Comparison of ENCODE assay signal across 39 cellular contexts in the genomic region with DNA sequence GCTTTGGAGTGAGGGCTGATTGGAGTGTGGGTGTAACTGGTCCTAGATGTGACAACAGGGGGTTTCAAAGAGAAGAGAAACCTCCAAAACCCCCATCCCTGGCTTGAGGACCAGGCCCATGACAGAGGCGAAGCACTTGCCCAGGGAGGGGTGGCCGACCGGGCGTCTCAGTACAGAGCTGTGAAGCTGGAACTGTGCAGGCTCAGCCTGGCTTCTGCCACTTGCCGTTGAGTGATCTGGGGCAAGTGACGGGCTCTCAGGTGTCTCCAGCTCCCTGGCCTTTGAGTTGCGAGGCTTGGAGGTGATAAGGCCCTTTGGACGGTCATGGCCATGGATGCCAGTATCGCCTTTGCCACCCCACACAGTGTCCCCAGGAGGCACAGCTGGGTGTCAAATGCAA.
"Had no signal": no experiment of that assay in that cellular context is flagged by ENCODE, and none has a peak within 500 bp of the region (broad histone marks: within the 10 kb centered on the region; RNA-seq: fewer than 3 reads in every experiment).

No MANE protein-coding gene starts in this region.

- H3K36me3 ChIP-seq: adrenal gland, brain microvascular endothelial cell, breast epithelium, cardiac muscle cell had no signal

- DNase-seq: activated effector memory CD4-positive, alpha-beta T cell treated with anti-CD3 and anti-CD28 coated beads, Interleukin-2, amount 50 U/mL, for 16 hours; activated effector memory CD4-positive, alpha-beta T cell treated with Interleukin-2 at 50 U/mL for 16 hours; activated gamma-delta T cell; activated gamma-delta T cell treated with Interleukin-2 at 50 U/mL for 16 hours; activated naive CD4-positive, alpha-beta T cell; activated naive CD4-positive, alpha-beta T cell treated with anti-CD3 and anti-CD28 coated beads for 36 hours; activated naive CD4-positive, alpha-beta T cell treated with anti-CD3 and anti-CD28 coated beads, Interleukin-2, amount 10 ng/mL, durations not matched to agents 7 days and 5 days; activated naive CD4-positive, alpha-beta T cell treated with anti-CD3 and anti-CD28 coated beads, Interleukin-2, amount 50 U/mL, for 16 hours; activated naive CD4-positive, alpha-beta T cell treated with Interleukin-2 at 50 U/mL for 16 hours; activated naive CD8-positive, alpha-beta T cell treated with anti-CD3 and anti-CD28 coated beads for 36 hours; activated naive CD8-positive, alpha-beta T cell treated with anti-CD3 and anti-CD28 coated beads, Interleukin-2, amount 10 ng/mL, durations not matched to agents 7 days and 5 days; activated naive CD8-positive, alpha-beta T cell treated with anti-CD3 and anti-CD28 coated beads, Interleukin-2, amount 50 U/mL, for 24 hours; activated T-cell treated with anti-CD3 and anti-CD28 coated beads for 4 hours; activated T-cell treated with anti-CD3 and anti-CD28 coated beads, Interleukin-2, amount 50 U/mL, for 1 hour; activated T-cell treated with anti-CD3 and anti-CD28 coated beads, Interleukin-2, amount 50 U/mL, for 24 hours; activated T-cell treated with anti-CD3 and anti-CD28 coated beads, Interleukin-2, amount 50 U/mL, for 4 hours; activated T-cell treated with anti-CD3 and anti-CD28 coated beads, Interleukin-2, amount 50 U/mL, for 48 hours; activated T-cell treated with anti-CD3 and anti-CD28 coated beads, Interleukin-2, amount 50 U/mL, for 72 hours; adrenal gland; amniotic stem cell; amygdala; anterior cingulate cortex; body of pancreas; brain microvascular endothelial cell; caudate nucleus; central memory CD4-positive, alpha-beta T cell; cerebellar nuclear complex had no signal

- H3K4me1 Mint-ChIP-seq: activated naive CD4-positive, alpha-beta T cell treated with anti-CD3 and anti-CD28 coated beads, Interleukin-2, amount 10 ng/mL, durations not matched to agents 7 days and 5 days; activated naive CD4-positive, alpha-beta T cell treated with anti-CD3 and anti-CD28 coated beads, Interleukin-2, amount 50 U/mL, for 24 hours; activated naive CD8-positive, alpha-beta T cell treated with anti-CD3 and anti-CD28 coated beads for 36 hours; activated naive CD8-positive, alpha-beta T cell treated with anti-CD3 and anti-CD28 coated beads, Interleukin-2, amount 10 ng/mL, durations not matched to agents 7 days and 5 days; activated naive CD8-positive, alpha-beta T cell treated with anti-CD3 and anti-CD28 coated beads, Interleukin-2, amount 50 U/mL, for 24 hours; activated T-helper 17 cell treated with anti-CD3 and anti-CD28 coated beads, Interleukin-2, amount 50 U/mL, for 72 hours; brain; central memory CD8-positive, alpha-beta T cell had no signal

- H3K27me3 ChIP-seq: adrenal gland, ascending aorta, body of pancreas, brain microvascular endothelial cell, breast epithelium, cardiac muscle cell had no signal

- H3K27ac Mint-ChIP-seq: activated naive CD4-positive, alpha-beta T cell treated with anti-CD3 and anti-CD28 coated beads for 36 hours; activated naive CD4-positive, alpha-beta T cell treated with anti-CD3 and anti-CD28 coated beads, Interleukin-2, amount 10 ng/mL, durations not matched to agents 7 days and 5 days; activated naive CD4-positive, alpha-beta T cell treated with anti-CD3 and anti-CD28 coated beads, Interleukin-2, amount 50 U/mL, for 24 hours; activated naive CD4-positive, alpha-beta T cell treated with anti-CD3 and anti-CD28 coated beads, Interleukin-2, amount 50 U/mL, for 72 hours; activated naive CD8-positive, alpha-beta T cell; activated naive CD8-positive, alpha-beta T cell treated with anti-CD3 and anti-CD28 coated beads for 36 hours; activated naive CD8-positive, alpha-beta T cell treated with anti-CD3 and anti-CD28 coated beads, Interleukin-2, amount 10 ng/mL, durations not matched to agents 7 days and 5 days; activated naive CD8-positive, alpha-beta T cell treated with anti-CD3 and anti-CD28 coated beads, Interleukin-2, amount 50 U/mL, for 24 hours; activated T-cell treated with anti-CD3 and anti-CD28 coated beads, Interleukin-2, amount 50 U/mL, for 24 hours; activated T-cell treated with anti-CD3 and anti-CD28 coated beads, Interleukin-2, amount 50 U/mL, for 72 hours; activated T-helper 1 cell treated with anti-CD3 and anti-CD28 coated beads, Interleukin-12 subunit alpha, Interleukin-12 subunit beta, Interleukin-2, Interleukin-4 antibody, amounts not matched to agents 30 ng/mL and 10 ng/mL and 1 ng/mL, durations not matched to agents 14 hours and 24 hours and 36 hours; activated T-helper 17 cell treated with anti-CD3 and anti-CD28 coated beads, Interleukin-2, amount 50 U/mL, for 72 hours; activated T-helper 2 cell treated with anti-CD3 and anti-CD28 coated beads, Interferon-gamma antibody, Interleukin-2, Interleukin-4, amounts not matched to agents 10 μg/mL and 5 μg/mL and 100 μg/mL, durations not matched to agents 14 hours and 24 hours and 36 hours; brain had no signal

- H3K4me3 Mint-ChIP-seq: activated naive CD4-positive, alpha-beta T cell treated with anti-CD3 and anti-CD28 coated beads for 36 hours; activated naive CD4-positive, alpha-beta T cell treated with anti-CD3 and anti-CD28 coated beads, Interleukin-2, amount 10 ng/mL, durations not matched to agents 7 days and 5 days; activated naive CD4-positive, alpha-beta T cell treated with anti-CD3 and anti-CD28 coated beads, Interleukin-2, amount 50 U/mL, for 24 hours; activated naive CD8-positive, alpha-beta T cell; activated naive CD8-positive, alpha-beta T cell treated with anti-CD3 and anti-CD28 coated beads for 36 hours; activated naive CD8-positive, alpha-beta T cell treated with anti-CD3 and anti-CD28 coated beads, Interleukin-2, amount 10 ng/mL, durations not matched to agents 7 days and 5 days; activated naive CD8-positive, alpha-beta T cell treated with anti-CD3 and anti-CD28 coated beads, Interleukin-2, amount 50 U/mL, for 24 hours; activated T-cell treated with anti-CD3 and anti-CD28 coated beads, Interleukin-2, amount 50 U/mL, for 24 hours; activated T-cell treated with anti-CD3 and anti-CD28 coated beads, Interleukin-2, amount 50 U/mL, for 4 hours; activated T-cell treated with anti-CD3 and anti-CD28 coated beads, Interleukin-2, amount 50 U/mL, for 72 hours; activated T-helper 1 cell treated with anti-CD3 and anti-CD28 coated beads, Interleukin-12 subunit alpha, Interleukin-12 subunit beta, Interleukin-2, Interleukin-4 antibody, amounts not matched to agents 30 ng/mL and 10 ng/mL and 1 ng/mL, durations not matched to agents 14 hours and 24 hours and 36 hours; activated T-helper 17 cell treated with anti-CD3 and anti-CD28 coated beads, Interleukin-2, amount 50 U/mL, for 72 hours; brain; central memory CD8-positive, alpha-beta T cell had no signal

- H3K4me3 ChIP-seq: adrenal gland, ascending aorta, body of pancreas, breast epithelium, cardiac muscle cell had no signal

- H3K27me3 Mint-ChIP-seq: activated naive CD4-positive, alpha-beta T cell treated with anti-CD3 and anti-CD28 coated beads, Interleukin-2, amount 50 U/mL, for 24 hours; activated naive CD8-positive, alpha-beta T cell treated with anti-CD3 and anti-CD28 coated beads for 36 hours; activated naive CD8-positive, alpha-beta T cell treated with anti-CD3 and anti-CD28 coated beads, Interleukin-2, amount 10 ng/mL, durations not matched to agents 7 days and 5 days; activated naive CD8-positive, alpha-beta T cell treated with anti-CD3 and anti-CD28 coated beads, Interleukin-2, amount 50 U/mL, for 24 hours; activated T-helper 17 cell treated with anti-CD3 and anti-CD28 coated beads, Interleukin-2, amount 50 U/mL, for 72 hours; brain had no signal

- H3K27ac ChIP-seq: adrenal gland, ascending aorta, brain microvascular endothelial cell, breast epithelium, cardiac muscle cell had no signal

- H3K36me3 Mint-ChIP-seq: activated naive CD4-positive, alpha-beta T cell treated with anti-CD3 and anti-CD28 coated beads, Interleukin-2, amount 10 ng/mL, durations not matched to agents 7 days and 5 days; activated naive CD4-positive, alpha-beta T cell treated with anti-CD3 and anti-CD28 coated beads, Interleukin-2, amount 50 U/mL, for 24 hours; activated naive CD4-positive, alpha-beta T cell treated with anti-CD3 and anti-CD28 coated beads, Interleukin-2, amount 50 U/mL, for 72 hours; activated naive CD8-positive, alpha-beta T cell; activated naive CD8-positive, alpha-beta T cell treated with anti-CD3 and anti-CD28 coated beads for 36 hours; activated naive CD8-positive, alpha-beta T cell treated with anti-CD3 and anti-CD28 coated beads, Interleukin-2, amount 10 ng/mL, durations not matched to agents 7 days and 5 days had no signal

- FAIRE-seq: astrocyte had no signal

- H3K9me3 ChIP-seq: adrenal gland, ascending aorta, body of pancreas, breast epithelium had no signal

- H3K4me1 ChIP-seq: adrenal gland, ascending aorta, breast epithelium had no signal

- H3K9me3 Mint-ChIP-seq: activated naive CD4-positive, alpha-beta T cell treated with anti-CD3 and anti-CD28 coated beads for 36 hours; activated naive CD4-positive, alpha-beta T cell treated with anti-CD3 and anti-CD28 coated beads, Interleukin-2, amount 10 ng/mL, durations not matched to agents 7 days and 5 days; activated naive CD4-positive, alpha-beta T cell treated with anti-CD3 and anti-CD28 coated beads, Interleukin-2, amount 50 U/mL, for 24 hours; activated naive CD4-positive, alpha-beta T cell treated with anti-CD3 and anti-CD28 coated beads, Interleukin-2, amount 50 U/mL, for 72 hours; activated naive CD8-positive, alpha-beta T cell treated with anti-CD3 and anti-CD28 coated beads for 36 hours; activated naive CD8-positive, alpha-beta T cell treated with anti-CD3 and anti-CD28 coated beads, Interleukin-2, amount 10 ng/mL, durations not matched to agents 7 days and 5 days; activated naive CD8-positive, alpha-beta T cell treated with anti-CD3 and anti-CD28 coated beads, Interleukin-2, amount 50 U/mL, for 24 hours; activated T-cell treated with anti-CD3 and anti-CD28 coated beads, Interleukin-2, amount 50 U/mL, for 24 hours; activated T-cell treated with anti-CD3 and anti-CD28 coated beads, Interleukin-2, amount 50 U/mL, for 4 hours; activated T-cell treated with anti-CD3 and anti-CD28 coated beads, Interleukin-2, amount 50 U/mL, for 72 hours; activated T-helper 1 cell treated with anti-CD3 and anti-CD28 coated beads, Interleukin-12 subunit alpha, Interleukin-12 subunit beta, Interleukin-2, Interleukin-4 antibody, amounts not matched to agents 30 ng/mL and 10 ng/mL and 1 ng/mL, durations not matched to agents 14 hours and 24 hours and 36 hours; activated T-helper 17 cell treated with anti-CD3 and anti-CD28 coated beads, Interleukin-2, amount 50 U/mL, for 72 hours; activated T-helper 2 cell treated with anti-CD3 and anti-CD28 coated beads, Interferon-gamma antibody, Interleukin-2, Interleukin-4, amounts not matched to agents 10 μg/mL and 5 μg/mL and 100 μg/mL, durations not matched to agents 14 hours and 24 hours and 36 hours; central memory CD8-positive, alpha-beta T cell had no signal

- ATAC-seq: activated naive CD4-positive, alpha-beta T cell treated with anti-CD3 and anti-CD28 coated beads, Interleukin-2, amount 50 U/mL, for 72 hours; activated naive CD8-positive, alpha-beta T cell treated with anti-CD3 and anti-CD28 coated beads, Interleukin-2, amount 50 U/mL, for 24 hours; activated T-cell treated with anti-CD3 and anti-CD28 coated beads, Interleukin-2, amount 50 U/mL, for 4 hours; activated T-cell treated with anti-CD3 and anti-CD28 coated beads, Interleukin-2, amount 50 U/mL, for 72 hours; activated T-helper 17 cell treated with anti-CD3 and anti-CD28 coated beads, Interleukin-2, amount 50 U/mL, for 72 hours; body of pancreas had no signal
